27 cellular contexts compared by ENCODE assay signal in genomic region chr22:45993143-45993692, GRCh38. TPM values are rescaled to one million over a fixed set of nuclear protein-coding genes. Genes with fewer than 3 reads are reported as not detected.
"Had no signal": no experiment of that assay in that cellular context is flagged by ENCODE, and none has a peak within 500 bp of the region (broad histone marks: within the 10 kb centered on the region; RNA-seq: fewer than 3 reads in every experiment).

No MANE protein-coding gene starts in this region.

- H3K79me2 ChIP-seq: parathyroid adenoma had no signal

- DNase-seq: cerebellar nuclear complex; cortex of kidney; dorsolateral prefrontal cortex; effector CD4-positive, alpha-beta T cell; endodermal cell; foreskin fibroblast; gastrocnemius medialis; head of caudate nucleus; lower lobe of right lung; sigmoid colon; stimulated activated CD4-positive, alpha-beta T cell treated with anti-CD3 and anti-CD28 coated beads, Interleukin-4, amount 100 ng/mL, for 4 hours; stimulated activated naive B cell treated with anti-CD40 and anti-IgM and Interleukin-4, amounts not matched to agents 10 μg/mL and 1 μg/mL and 100 μg/mL, for 72 hours; upper lobe of left lung; uterus had no signal

- H3K36me3 Mint-ChIP-seq: neural progenitor cell; stimulated activated naive B cell treated with anti-CD40 and anti-IgM and Interleukin-4, amounts not matched to agents 10 μg/mL and 1 μg/mL and 100 μg/mL, for 72 hours had no signal

- FAIRE-seq: kidney had no signal

- H3K27me3 ChIP-seq: dorsolateral prefrontal cortex, gastrocnemius medialis, left lung, neural progenitor cell, sigmoid colon, tibial nerve, upper lobe of left lung, uterus had no signal

- H2AFZ ChIP-seq: neural progenitor cell, parathyroid adenoma had no signal

- ATAC-seq: esophagus mucosa; gastrocnemius medialis; left lung; lower lobe of right lung; stimulated activated naive B cell treated with anti-CD40 and anti-IgM and Interleukin-4, amounts not matched to agents 10 μg/mL and 1 μg/mL and 100 μg/mL, for 72 hours had no signal

- H3K36me3 ChIP-seq: gastrocnemius medialis, left lung, lower lobe of right lung, neural progenitor cell, sigmoid colon, thoracic aorta, tibial nerve, upper lobe of left lung, uterus had no signal

- H3K27ac Mint-ChIP-seq: endodermal cell; nephron; neural progenitor cell; stimulated activated naive CD8-positive, alpha-beta T cell treated with anti-CD3 and anti-CD28 coated beads, Interleukin-15, Interleukin-2, amounts not matched to agents 100 ng/mL and 50 ng/mL, for 24 hours had no signal

- H3K9me3 Mint-ChIP-seq: endodermal cell; stimulated activated naive CD8-positive, alpha-beta T cell treated with anti-CD3 and anti-CD28 coated beads, Interleukin-15, Interleukin-2, amounts not matched to agents 100 ng/mL and 50 ng/mL, for 24 hours had no signal

- H3K4me2 ChIP-seq: neural progenitor cell had no signal

- H3K4me3 ChIP-seq: dorsolateral prefrontal cortex, gastrocnemius medialis, left lung, lower lobe of right lung, neural progenitor cell, sigmoid colon, thoracic aorta, tibial nerve, upper lobe of left lung, uterus had no signal

- H3K27ac ChIP-seq: dorsolateral prefrontal cortex, epithelial cell of prostate, gastrocnemius medialis, left lung, lower lobe of right lung, neural progenitor cell, parathyroid adenoma, sigmoid colon, thoracic aorta, tibial nerve, upper lobe of left lung, uterus had no signal

- H3K9me3 ChIP-seq: gastrocnemius medialis, left lung, lower lobe of right lung, sigmoid colon, thoracic aorta, tibial nerve, upper lobe of left lung, uterus had no signal

- H3K4me3 Mint-ChIP-seq: endodermal cell; nephron; stimulated activated naive B cell treated with anti-CD40 and anti-IgM and Interleukin-4, amounts not matched to agents 10 μg/mL and 1 μg/mL and 100 μg/mL, for 72 hours; stimulated activated naive CD8-positive, alpha-beta T cell treated with anti-CD3 and anti-CD28 coated beads, Interleukin-15, Interleukin-2, amounts not matched to agents 100 ng/mL and 50 ng/mL, for 24 hours had no signal

- H3K9ac ChIP-seq: neural progenitor cell, parathyroid adenoma had no signal

- H3K4me1 Mint-ChIP-seq: endodermal cell had no signal

RNA-seq across cellular contexts. Expression of gene WNT7B, which starts 16.3 kb away (rescaled TPM):
- total RNA-seq: endodermal cell, gastrocnemius medialis, mononuclear cell, osteoblast, sigmoid colon, skeletal muscle tissue, thoracic aorta, tibial nerve had no signal
- polyA plus RNA-seq: sigmoid colon had no signal
